Comparison of ENCODE assay signal across 1 cellular context in the genomic region with DNA sequence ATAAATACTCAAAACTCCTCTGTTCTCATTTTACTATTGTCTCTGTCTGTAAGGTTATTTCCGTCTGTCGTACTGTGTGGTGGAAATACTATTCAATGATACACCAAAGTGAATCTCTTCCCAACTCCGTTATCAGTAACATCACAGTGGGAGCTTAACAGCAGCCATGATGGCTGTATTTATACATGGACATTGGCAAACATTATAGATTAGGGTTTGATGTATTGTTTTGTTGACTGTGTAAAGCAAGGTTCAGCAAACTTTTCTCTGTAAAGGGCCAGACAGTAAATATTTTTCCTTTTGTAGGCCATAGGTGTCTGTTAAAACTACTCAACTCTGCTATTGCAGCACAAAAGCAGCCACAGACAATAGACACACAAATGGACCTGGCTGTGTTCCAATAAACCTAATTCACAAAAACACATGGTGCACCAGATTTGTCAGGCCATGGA.
TF ChIP-seq lines count a peak whose summit lies in the region.

No MANE protein-coding gene starts in this region.

TF ChIP-seq in HepG2, 621 proteins besides CTCF, POLR2A, EP300 and RAD21 (continued from another document and continues in another):
- TF ChIP-seq, protein P1, sequence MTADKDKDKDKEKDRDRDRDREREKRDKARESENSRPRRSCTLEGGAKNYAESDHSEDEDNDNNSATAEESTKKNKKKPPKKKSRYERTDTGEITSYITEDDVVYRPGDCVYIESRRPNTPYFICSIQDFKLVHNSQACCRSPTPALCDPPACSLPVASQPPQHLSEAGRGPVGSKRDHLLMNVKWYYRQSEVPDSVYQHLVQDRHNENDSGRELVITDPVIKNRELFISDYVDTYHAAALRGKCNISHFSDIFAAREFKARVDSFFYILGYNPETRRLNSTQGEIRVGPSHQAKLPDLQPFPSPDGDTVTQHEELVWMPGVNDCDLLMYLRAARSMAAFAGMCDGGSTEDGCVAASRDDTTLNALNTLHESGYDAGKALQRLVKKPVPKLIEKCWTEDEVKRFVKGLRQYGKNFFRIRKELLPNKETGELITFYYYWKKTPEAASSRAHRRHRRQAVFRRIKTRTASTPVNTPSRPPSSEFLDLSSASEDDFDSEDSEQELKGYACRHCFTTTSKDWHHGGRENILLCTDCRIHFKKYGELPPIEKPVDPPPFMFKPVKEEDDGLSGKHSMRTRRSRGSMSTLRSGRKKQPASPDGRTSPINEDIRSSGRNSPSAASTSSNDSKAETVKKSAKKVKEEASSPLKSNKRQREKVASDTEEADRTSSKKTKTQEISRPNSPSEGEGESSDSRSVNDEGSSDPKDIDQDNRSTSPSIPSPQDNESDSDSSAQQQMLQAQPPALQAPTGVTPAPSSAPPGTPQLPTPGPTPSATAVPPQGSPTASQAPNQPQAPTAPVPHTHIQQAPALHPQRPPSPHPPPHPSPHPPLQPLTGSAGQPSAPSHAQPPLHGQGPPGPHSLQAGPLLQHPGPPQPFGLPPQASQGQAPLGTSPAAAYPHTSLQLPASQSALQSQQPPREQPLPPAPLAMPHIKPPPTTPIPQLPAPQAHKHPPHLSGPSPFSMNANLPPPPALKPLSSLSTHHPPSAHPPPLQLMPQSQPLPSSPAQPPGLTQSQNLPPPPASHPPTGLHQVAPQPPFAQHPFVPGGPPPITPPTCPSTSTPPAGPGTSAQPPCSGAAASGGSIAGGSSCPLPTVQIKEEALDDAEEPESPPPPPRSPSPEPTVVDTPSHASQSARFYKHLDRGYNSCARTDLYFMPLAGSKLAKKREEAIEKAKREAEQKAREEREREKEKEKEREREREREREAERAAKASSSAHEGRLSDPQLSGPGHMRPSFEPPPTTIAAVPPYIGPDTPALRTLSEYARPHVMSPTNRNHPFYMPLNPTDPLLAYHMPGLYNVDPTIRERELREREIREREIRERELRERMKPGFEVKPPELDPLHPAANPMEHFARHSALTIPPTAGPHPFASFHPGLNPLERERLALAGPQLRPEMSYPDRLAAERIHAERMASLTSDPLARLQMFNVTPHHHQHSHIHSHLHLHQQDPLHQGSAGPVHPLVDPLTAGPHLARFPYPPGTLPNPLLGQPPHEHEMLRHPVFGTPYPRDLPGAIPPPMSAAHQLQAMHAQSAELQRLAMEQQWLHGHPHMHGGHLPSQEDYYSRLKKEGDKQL (CRISPR knock-in tag; IDR thresholded peaks at IDR 0.05; ENCODE audit: low read depth) = peak; percentile 80; the same call in 1 of the 2 replicates
- TF ChIP-seq SOX13 (IDR thresholded peaks at IDR 0.05) (peak; percentile 49; the same call in 1 of the 2 replicates), SOX13 (CRISPR knock-in tag; conservative IDR thresholded peaks at IDR 0.05 in 1 of 2, IDR thresholded peaks at IDR 0.05 in 1 of 2) (peak in 1 of 2 experiments; percentile 96; a peak in 2 of 4 replicates), ZNF12 (CRISPR knock-in tag; IDR thresholded peaks at IDR 0.05) (no peak), YEATS4 (CRISPR knock-in tag; IDR thresholded peaks at IDR 0.05; ENCODE audit: borderline replicate concordance) (no peak), CHD4 (IDR thresholded peaks at IDR 0.05; ENCODE audit: borderline replicate concordance, low read length) (no peak; the same call in 1 of the 2 replicates), ARNTL (CRISPR knock-in tag; IDR thresholded peaks at IDR 0.05) (0 out of 2 replicates have a peak, but pooled peaks have one; percentile 36), GTF2F1 (IDR thresholded peaks at IDR 0.05; ENCODE audit: low read length) (no peak), ZBTB7A (CRISPR knock-in tag; IDR thresholded peaks at IDR 0.05) (no peak), ERF (CRISPR knock-in tag; IDR thresholded peaks at IDR 0.05) (peak; percentile 41; the same call in 1 of the 2 replicates), ZNF605 (CRISPR knock-in tag; IDR thresholded peaks at IDR 0.05) (no peak), ZNF558 (CRISPR knock-in tag; IDR thresholded peaks at IDR 0.05; ENCODE audit: borderline replicate concordance) (no peak), ZNF569 (CRISPR knock-in tag; IDR thresholded peaks at IDR 0.05; ENCODE audit: borderline replicate concordance) (no peak), ZNF556 (CRISPR knock-in tag; IDR thresholded peaks at IDR 0.05; ENCODE audit: borderline replicate concordance) (no peak), RBAK (CRISPR knock-in tag; IDR thresholded peaks at IDR 0.05) (no peak), ISL2 (CRISPR knock-in tag; IDR thresholded peaks at IDR 0.05) (no peak), RXRB (CRISPR knock-in tag; IDR thresholded peaks at IDR 0.05; ENCODE audit: borderline replicate concordance) (peak; percentile 90), RARA (CRISPR knock-in tag; IDR thresholded peaks at IDR 0.05) (peak; percentile 91), ZMAT3 (CRISPR knock-in tag; conservative IDR thresholded peaks at IDR 0.05) (no peak), ZSCAN20 (CRISPR knock-in tag; IDR thresholded peaks at IDR 0.05; ENCODE audit: borderline replicate concordance) (no peak), MAFK (conservative IDR thresholded peaks at IDR 0.05 in 1 of 2, IDR thresholded peaks at IDR 0.05 in 1 of 2; ENCODE audit: low read length in 2 of 2) (no peak), HOXA5 (CRISPR knock-in tag; IDR thresholded peaks at IDR 0.05) (no peak), ZNF367 (CRISPR knock-in tag; IDR thresholded peaks at IDR 0.05; ENCODE audit: borderline replicate concordance) (no peak), U2AF1 (optimal IDR thresholded peaks at IDR 0.05; ENCODE audit: low read depth, low read length) (no peak), SMAD9 (CRISPR knock-in tag; IDR thresholded peaks at IDR 0.05) (no peak), ZNF549 (CRISPR knock-in tag; IDR thresholded peaks at IDR 0.05) (no peak), ZNF891 (CRISPR knock-in tag; IDR thresholded peaks at IDR 0.05) (no peak), HHEX (CRISPR knock-in tag; IDR thresholded peaks at IDR 0.05) (peak; percentile 85), MXD4 (CRISPR knock-in tag; IDR thresholded peaks at IDR 0.05) (no peak), PHF21A (CRISPR knock-in tag; IDR thresholded peaks at IDR 0.05) (no peak), MTF2 (CRISPR knock-in tag; IDR thresholded peaks at IDR 0.05; ENCODE audit: borderline replicate concordance) (no peak), GPN1 (CRISPR knock-in tag; IDR thresholded peaks at IDR 0.05; ENCODE audit: borderline replicate concordance) (no peak)
- TF ChIP-seq, protein P2, sequence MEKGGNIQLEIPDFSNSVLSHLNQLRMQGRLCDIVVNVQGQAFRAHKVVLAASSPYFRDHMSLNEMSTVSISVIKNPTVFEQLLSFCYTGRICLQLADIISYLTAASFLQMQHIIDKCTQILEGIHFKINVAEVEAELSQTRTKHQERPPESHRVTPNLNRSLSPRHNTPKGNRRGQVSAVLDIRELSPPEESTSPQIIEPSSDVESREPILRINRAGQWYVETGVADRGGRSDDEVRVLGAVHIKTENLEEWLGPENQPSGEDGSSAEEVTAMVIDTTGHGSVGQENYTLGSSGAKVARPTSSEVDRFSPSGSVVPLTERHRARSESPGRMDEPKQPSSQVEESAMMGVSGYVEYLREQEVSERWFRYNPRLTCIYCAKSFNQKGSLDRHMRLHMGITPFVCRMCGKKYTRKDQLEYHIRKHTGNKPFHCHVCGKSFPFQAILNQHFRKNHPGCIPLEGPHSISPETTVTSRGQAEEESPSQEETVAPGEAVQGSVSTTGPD (CRISPR knock-in tag; IDR thresholded peaks at IDR 0.05) = no peak
- TF ChIP-seq, protein P3, sequence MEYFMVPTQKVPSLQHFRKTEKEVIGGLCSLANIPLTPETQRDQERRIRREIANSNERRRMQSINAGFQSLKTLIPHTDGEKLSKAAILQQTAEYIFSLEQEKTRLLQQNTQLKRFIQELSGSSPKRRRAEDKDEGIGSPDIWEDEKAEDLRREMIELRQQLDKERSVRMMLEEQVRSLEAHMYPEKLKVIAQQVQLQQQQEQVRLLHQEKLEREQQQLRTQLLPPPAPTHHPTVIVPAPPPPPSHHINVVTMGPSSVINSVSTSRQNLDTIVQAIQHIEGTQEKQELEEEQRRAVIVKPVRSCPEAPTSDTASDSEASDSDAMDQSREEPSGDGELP (IDR thresholded peaks at IDR 0.05; ENCODE audit: borderline replicate concordance, low read depth) = no peak
- TF ChIP-seq, protein P4, sequence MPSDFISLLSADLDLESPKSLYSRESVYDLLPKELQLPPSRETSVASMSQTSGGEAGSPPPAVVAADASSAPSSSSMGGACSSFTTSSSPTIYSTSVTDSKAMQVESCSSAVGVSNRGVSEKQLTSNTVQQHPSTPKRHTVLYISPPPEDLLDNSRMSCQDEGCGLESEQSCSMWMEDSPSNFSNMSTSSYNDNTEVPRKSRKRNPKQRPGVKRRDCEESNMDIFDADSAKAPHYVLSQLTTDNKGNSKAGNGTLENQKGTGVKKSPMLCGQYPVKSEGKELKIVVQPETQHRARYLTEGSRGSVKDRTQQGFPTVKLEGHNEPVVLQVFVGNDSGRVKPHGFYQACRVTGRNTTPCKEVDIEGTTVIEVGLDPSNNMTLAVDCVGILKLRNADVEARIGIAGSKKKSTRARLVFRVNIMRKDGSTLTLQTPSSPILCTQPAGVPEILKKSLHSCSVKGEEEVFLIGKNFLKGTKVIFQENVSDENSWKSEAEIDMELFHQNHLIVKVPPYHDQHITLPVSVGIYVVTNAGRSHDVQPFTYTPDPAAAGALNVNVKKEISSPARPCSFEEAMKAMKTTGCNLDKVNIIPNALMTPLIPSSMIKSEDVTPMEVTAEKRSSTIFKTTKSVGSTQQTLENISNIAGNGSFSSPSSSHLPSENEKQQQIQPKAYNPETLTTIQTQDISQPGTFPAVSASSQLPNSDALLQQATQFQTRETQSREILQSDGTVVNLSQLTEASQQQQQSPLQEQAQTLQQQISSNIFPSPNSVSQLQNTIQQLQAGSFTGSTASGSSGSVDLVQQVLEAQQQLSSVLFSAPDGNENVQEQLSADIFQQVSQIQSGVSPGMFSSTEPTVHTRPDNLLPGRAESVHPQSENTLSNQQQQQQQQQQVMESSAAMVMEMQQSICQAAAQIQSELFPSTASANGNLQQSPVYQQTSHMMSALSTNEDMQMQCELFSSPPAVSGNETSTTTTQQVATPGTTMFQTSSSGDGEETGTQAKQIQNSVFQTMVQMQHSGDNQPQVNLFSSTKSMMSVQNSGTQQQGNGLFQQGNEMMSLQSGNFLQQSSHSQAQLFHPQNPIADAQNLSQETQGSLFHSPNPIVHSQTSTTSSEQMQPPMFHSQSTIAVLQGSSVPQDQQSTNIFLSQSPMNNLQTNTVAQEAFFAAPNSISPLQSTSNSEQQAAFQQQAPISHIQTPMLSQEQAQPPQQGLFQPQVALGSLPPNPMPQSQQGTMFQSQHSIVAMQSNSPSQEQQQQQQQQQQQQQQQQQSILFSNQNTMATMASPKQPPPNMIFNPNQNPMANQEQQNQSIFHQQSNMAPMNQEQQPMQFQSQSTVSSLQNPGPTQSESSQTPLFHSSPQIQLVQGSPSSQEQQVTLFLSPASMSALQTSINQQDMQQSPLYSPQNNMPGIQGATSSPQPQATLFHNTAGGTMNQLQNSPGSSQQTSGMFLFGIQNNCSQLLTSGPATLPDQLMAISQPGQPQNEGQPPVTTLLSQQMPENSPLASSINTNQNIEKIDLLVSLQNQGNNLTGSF (CRISPR knock-in tag; IDR thresholded peaks at IDR 0.05) = no peak
- TF ChIP-seq, protein P5, sequence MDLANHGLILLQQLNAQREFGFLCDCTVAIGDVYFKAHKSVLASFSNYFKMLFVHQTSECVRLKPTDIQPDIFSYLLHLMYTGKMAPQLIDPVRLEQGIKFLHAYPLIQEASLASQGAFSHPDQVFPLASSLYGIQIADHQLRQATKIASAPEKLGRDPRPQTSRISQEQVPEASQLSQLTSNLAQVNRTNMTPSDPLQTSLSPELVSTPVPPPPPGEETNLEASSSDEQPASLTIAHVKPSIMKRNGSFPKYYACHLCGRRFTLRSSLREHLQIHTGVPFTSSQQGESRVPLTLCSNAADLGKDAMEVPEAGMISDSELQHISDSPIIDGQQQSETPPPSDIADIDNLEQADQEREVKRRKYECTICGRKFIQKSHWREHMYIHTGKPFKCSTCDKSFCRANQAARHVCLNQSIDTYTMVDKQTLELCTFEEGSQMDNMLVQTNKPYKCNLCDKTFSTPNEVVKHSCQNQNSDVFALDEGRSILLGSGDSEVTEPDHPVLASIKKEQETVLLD (CRISPR knock-in tag; IDR thresholded peaks at IDR 0.05; ENCODE audit: low read depth) = no peak
- TF ChIP-seq, protein P6, sequence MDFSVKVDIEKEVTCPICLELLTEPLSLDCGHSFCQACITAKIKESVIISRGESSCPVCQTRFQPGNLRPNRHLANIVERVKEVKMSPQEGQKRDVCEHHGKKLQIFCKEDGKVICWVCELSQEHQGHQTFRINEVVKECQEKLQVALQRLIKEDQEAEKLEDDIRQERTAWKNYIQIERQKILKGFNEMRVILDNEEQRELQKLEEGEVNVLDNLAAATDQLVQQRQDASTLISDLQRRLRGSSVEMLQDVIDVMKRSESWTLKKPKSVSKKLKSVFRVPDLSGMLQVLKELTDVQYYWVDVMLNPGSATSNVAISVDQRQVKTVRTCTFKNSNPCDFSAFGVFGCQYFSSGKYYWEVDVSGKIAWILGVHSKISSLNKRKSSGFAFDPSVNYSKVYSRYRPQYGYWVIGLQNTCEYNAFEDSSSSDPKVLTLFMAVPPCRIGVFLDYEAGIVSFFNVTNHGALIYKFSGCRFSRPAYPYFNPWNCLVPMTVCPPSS (IDR thresholded peaks at IDR 0.05) = no peak
- TF ChIP-seq, protein P7, sequence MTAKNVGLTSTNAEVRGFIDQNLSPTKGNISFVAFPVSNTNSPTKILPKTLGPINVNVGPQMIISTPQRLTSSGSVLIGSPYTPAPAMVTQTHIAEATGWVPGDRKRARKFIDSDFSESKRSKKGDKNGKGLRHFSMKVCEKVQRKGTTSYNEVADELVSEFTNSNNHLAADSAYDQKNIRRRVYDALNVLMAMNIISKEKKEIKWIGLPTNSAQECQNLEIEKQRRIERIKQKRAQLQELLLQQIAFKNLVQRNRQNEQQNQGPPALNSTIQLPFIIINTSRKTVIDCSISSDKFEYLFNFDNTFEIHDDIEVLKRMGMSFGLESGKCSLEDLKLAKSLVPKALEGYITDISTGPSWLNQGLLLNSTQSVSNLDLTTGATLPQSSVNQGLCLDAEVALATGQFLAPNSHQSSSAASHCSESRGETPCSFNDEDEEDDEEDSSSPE (CRISPR knock-in tag; IDR thresholded peaks at IDR 0.05) = no peak
- TF ChIP-seq, protein P8, sequence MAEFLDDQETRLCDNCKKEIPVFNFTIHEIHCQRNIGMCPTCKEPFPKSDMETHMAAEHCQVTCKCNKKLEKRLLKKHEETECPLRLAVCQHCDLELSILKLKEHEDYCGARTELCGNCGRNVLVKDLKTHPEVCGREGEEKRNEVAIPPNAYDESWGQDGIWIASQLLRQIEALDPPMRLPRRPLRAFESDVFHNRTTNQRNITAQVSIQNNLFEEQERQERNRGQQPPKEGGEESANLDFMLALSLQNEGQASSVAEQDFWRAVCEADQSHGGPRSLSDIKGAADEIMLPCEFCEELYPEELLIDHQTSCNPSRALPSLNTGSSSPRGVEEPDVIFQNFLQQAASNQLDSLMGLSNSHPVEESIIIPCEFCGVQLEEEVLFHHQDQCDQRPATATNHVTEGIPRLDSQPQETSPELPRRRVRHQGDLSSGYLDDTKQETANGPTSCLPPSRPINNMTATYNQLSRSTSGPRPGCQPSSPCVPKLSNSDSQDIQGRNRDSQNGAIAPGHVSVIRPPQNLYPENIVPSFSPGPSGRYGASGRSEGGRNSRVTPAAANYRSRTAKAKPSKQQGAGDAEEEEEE (CRISPR knock-in tag; IDR thresholded peaks at IDR 0.05; ENCODE audit: borderline replicate concordance) = no peak
- TF ChIP-seq, protein P9, sequence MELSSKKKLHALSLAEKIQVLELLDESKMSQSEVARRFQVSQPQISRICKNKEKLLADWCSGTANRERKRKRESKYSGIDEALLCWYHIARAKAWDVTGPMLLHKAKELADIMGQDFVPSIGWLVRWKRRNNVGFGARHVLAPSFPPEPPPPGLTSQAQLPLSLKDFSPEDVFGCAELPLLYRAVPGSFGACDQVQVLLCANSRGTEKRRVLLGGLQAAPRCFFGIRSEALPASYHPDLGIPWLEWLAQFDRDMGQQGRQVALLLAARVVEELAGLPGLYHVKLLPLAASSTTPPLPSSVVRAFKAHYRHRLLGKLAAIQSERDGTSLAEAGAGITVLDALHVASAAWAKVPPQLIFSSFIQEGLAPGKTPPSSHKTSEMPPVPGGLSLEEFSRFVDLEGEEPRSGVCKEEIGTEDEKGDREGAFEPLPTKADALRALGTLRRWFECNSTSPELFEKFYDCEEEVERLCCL (CRISPR knock-in tag; IDR thresholded peaks at IDR 0.05; ENCODE audit: borderline replicate concordance) = no peak
